In the genomic region with DNA sequence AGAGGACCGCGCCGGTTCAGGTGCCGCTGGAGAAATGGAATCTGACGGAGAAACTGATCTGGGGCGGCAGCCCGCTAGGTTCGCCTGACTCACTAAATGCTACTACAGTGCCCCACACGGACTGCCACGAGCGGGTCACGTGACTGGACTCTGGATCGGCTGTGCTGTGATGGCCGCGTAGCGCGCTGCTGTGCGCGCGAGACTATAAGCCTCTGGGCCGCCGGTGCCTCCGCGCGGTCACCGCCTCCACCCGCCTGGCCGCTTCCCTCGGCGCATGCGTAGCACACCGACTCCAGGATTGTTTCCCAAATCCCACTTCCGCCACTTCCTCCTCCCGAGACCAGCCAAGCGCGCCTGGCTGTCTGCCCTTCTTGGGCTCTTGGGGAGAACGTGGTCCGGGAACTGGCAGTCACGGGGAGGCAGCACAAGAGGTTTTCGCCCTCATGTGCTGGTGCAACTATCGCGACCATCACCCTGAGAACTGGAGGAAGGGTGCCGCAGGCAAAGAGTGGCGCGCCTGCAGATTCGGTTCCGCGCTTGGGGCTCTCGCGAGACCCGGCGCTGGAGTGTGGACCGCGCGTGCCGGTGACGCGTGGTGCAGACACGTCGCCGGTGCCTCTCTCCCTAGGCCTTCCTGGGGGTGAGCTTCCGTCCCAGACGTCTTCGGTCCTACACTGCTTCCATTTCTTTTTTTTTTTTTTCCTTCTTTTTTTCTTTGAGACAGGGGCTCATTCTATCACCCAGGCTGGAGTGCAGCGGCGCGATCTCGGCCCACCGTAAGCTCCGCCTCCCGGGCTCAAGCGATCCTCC, we compare ENCODE assay signal across 1 cellular context.
TF ChIP-seq lines count a peak whose summit lies in the region.

No MANE protein-coding gene starts in this region.

TF ChIP-seq in HepG2, 621 proteins besides CTCF, POLR2A, EP300 and RAD21 (continued from another document and continues in another):
- peak; percentile 82 for TF ChIP-seq ATF1 (CRISPR knock-in tag; IDR thresholded peaks at IDR 0.05)
- TF ChIP-seq, protein P1, sequence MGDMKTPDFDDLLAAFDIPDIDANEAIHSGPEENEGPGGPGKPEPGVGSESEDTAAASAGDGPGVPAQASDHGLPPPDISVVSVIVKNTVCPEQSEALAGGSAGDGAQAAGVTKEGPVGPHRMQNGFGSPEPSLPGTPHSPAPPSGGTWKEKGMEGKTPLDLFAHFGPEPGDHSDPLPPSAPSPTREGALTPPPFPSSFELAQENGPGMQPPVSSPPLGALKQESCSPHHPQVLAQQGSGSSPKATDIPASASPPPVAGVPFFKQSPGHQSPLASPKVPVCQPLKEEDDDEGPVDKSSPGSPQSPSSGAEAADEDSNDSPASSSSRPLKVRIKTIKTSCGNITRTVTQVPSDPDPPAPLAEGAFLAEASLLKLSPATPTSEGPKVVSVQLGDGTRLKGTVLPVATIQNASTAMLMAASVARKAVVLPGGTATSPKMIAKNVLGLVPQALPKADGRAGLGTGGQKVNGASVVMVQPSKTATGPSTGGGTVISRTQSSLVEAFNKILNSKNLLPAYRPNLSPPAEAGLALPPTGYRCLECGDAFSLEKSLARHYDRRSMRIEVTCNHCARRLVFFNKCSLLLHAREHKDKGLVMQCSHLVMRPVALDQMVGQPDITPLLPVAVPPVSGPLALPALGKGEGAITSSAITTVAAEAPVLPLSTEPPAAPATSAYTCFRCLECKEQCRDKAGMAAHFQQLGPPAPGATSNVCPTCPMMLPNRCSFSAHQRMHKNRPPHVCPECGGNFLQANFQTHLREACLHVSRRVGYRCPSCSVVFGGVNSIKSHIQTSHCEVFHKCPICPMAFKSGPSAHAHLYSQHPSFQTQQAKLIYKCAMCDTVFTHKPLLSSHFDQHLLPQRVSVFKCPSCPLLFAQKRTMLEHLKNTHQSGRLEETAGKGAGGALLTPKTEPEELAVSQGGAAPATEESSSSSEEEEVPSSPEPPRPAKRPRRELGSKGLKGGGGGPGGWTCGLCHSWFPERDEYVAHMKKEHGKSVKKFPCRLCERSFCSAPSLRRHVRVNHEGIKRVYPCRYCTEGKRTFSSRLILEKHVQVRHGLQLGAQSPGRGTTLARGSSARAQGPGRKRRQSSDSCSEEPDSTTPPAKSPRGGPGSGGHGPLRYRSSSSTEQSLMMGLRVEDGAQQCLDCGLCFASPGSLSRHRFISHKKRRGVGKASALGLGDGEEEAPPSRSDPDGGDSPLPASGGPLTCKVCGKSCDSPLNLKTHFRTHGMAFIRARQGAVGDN (CRISPR knock-in tag; IDR thresholded peaks at IDR 0.05) = peak; percentile 99
- TF ChIP-seq, protein P2, sequence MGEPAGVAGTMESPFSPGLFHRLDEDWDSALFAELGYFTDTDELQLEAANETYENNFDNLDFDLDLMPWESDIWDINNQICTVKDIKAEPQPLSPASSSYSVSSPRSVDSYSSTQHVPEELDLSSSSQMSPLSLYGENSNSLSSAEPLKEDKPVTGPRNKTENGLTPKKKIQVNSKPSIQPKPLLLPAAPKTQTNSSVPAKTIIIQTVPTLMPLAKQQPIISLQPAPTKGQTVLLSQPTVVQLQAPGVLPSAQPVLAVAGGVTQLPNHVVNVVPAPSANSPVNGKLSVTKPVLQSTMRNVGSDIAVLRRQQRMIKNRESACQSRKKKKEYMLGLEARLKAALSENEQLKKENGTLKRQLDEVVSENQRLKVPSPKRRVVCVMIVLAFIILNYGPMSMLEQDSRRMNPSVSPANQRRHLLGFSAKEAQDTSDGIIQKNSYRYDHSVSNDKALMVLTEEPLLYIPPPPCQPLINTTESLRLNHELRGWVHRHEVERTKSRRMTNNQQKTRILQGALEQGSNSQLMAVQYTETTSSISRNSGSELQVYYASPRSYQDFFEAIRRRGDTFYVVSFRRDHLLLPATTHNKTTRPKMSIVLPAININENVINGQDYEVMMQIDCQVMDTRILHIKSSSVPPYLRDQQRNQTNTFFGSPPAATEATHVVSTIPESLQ (CRISPR knock-in tag; conservative IDR thresholded peaks at IDR 0.05) = 0 out of 2 replicates have a peak, but pooled peaks have one; percentile 28
- TF ChIP-seq MAZ (IDR thresholded peaks at IDR 0.05; ENCODE audit: borderline replicate concordance, low read depth, low read length) = no peak
- TF ChIP-seq MAZ (CRISPR knock-in tag; IDR thresholded peaks at IDR 0.05; ENCODE audit: low read depth) = peak; percentile 92
- no peak for TF ChIP-seq ZNF678 (CRISPR knock-in tag; IDR thresholded peaks at IDR 0.05)
- TF ChIP-seq, protein P3, sequence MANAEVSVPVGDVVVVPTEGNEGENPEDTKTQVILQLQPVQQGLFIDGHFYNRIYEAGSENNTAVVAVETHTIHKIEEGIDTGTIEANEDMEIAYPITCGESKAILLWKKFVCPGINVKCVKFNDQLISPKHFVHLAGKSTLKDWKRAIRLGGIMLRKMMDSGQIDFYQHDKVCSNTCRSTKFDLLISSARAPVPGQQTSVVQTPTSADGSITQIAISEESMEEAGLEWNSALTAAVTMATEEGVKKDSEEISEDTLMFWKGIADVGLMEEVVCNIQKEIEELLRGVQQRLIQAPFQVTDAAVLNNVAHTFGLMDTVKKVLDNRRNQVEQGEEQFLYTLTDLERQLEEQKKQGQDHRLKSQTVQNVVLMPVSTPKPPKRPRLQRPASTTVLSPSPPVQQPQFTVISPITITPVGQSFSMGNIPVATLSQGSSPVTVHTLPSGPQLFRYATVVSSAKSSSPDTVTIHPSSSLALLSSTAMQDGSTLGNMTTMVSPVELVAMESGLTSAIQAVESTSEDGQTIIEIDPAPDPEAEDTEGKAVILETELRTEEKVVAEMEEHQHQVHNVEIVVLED (CRISPR knock-in tag; IDR thresholded peaks at IDR 0.05; ENCODE audit: borderline replicate concordance) = peak; percentile 81
- no peak for TF ChIP-seq RBAK (CRISPR knock-in tag; IDR thresholded peaks at IDR 0.05)
- TF ChIP-seq, protein P4, sequence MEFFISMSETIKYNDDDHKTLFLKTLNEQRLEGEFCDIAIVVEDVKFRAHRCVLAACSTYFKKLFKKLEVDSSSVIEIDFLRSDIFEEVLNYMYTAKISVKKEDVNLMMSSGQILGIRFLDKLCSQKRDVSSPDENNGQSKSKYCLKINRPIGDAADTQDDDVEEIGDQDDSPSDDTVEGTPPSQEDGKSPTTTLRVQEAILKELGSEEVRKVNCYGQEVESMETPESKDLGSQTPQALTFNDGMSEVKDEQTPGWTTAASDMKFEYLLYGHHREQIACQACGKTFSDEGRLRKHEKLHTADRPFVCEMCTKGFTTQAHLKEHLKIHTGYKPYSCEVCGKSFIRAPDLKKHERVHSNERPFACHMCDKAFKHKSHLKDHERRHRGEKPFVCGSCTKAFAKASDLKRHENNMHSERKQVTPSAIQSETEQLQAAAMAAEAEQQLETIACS (CRISPR knock-in tag; IDR thresholded peaks at IDR 0.05) = peak; percentile 80
- no peak for TF ChIP-seq PTBP1 (IDR thresholded peaks at IDR 0.05; ENCODE audit: low read depth, low read length, poor library complexity, severe bottlenecking)
- TF ChIP-seq, protein P5, sequence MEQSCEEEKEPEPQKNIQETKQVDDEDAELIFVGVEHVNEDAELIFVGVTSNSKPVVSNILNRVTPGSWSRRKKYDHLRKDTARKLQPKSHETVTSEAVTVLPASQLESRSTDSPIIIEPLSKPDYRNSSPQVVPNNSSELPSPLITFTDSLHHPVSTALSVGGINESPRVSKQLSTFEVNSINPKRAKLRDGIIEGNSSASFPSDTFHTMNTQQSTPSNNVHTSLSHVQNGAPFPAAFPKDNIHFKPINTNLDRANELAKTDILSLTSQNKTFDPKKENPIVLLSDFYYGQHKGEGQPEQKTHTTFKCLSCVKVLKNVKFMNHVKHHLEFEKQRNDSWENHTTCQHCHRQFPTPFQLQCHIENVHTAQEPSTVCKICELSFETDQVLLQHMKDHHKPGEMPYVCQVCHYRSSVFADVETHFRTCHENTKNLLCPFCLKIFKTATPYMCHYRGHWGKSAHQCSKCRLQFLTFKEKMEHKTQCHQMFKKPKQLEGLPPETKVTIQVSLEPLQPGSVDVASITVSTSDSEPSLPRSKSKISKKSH (CRISPR knock-in tag; IDR thresholded peaks at IDR 0.05; ENCODE audit: borderline replicate concordance) = peak; percentile 86
- peak; percentile 96 for TF ChIP-seq ZNF350 (CRISPR knock-in tag; IDR thresholded peaks at IDR 0.05; ENCODE audit: borderline replicate concordance, low read depth)
- peak; percentile 93; the same call in 1 of the 2 replicates for TF ChIP-seq ZNF430 (CRISPR knock-in tag; IDR thresholded peaks at IDR 0.05)
- TF ChIP-seq ZNF121 (CRISPR knock-in tag; IDR thresholded peaks at IDR 0.05) = peak; percentile 55
- peak; percentile 35; the same call in 1 of the 2 replicates for TF ChIP-seq ZFP41 (CRISPR knock-in tag; IDR thresholded peaks at IDR 0.05; ENCODE audit: borderline replicate concordance)
- TF ChIP-seq BHLHE40 (IDR thresholded peaks at IDR 0.05; ENCODE audit: low read length) = peak; percentile 99
- no peak for TF ChIP-seq CEBPB (IDR thresholded peaks at IDR 0.05; ENCODE audit: borderline replicate concordance, low read depth, low read length)
- no peak for TF ChIP-seq PCBP2 (optimal IDR thresholded peaks at IDR 0.05; ENCODE audit: low read depth, low read length, poor library complexity, severe bottlenecking)
- peak; percentile 29 for TF ChIP-seq RXRB (CRISPR knock-in tag; IDR thresholded peaks at IDR 0.05; ENCODE audit: borderline replicate concordance)
- no peak for TF ChIP-seq ZNF382 (CRISPR knock-in tag; IDR thresholded peaks at IDR 0.05; ENCODE audit: borderline replicate concordance)
- peak; percentile 93 for TF ChIP-seq ZBTB38 (CRISPR knock-in tag; IDR thresholded peaks at IDR 0.05)
- TF ChIP-seq NAIF1 (CRISPR knock-in tag; IDR thresholded peaks at IDR 0.05; ENCODE audit: borderline replicate concordance) = peak; percentile 36; the same call in 1 of the 2 replicates
- TF ChIP-seq, protein P6, sequence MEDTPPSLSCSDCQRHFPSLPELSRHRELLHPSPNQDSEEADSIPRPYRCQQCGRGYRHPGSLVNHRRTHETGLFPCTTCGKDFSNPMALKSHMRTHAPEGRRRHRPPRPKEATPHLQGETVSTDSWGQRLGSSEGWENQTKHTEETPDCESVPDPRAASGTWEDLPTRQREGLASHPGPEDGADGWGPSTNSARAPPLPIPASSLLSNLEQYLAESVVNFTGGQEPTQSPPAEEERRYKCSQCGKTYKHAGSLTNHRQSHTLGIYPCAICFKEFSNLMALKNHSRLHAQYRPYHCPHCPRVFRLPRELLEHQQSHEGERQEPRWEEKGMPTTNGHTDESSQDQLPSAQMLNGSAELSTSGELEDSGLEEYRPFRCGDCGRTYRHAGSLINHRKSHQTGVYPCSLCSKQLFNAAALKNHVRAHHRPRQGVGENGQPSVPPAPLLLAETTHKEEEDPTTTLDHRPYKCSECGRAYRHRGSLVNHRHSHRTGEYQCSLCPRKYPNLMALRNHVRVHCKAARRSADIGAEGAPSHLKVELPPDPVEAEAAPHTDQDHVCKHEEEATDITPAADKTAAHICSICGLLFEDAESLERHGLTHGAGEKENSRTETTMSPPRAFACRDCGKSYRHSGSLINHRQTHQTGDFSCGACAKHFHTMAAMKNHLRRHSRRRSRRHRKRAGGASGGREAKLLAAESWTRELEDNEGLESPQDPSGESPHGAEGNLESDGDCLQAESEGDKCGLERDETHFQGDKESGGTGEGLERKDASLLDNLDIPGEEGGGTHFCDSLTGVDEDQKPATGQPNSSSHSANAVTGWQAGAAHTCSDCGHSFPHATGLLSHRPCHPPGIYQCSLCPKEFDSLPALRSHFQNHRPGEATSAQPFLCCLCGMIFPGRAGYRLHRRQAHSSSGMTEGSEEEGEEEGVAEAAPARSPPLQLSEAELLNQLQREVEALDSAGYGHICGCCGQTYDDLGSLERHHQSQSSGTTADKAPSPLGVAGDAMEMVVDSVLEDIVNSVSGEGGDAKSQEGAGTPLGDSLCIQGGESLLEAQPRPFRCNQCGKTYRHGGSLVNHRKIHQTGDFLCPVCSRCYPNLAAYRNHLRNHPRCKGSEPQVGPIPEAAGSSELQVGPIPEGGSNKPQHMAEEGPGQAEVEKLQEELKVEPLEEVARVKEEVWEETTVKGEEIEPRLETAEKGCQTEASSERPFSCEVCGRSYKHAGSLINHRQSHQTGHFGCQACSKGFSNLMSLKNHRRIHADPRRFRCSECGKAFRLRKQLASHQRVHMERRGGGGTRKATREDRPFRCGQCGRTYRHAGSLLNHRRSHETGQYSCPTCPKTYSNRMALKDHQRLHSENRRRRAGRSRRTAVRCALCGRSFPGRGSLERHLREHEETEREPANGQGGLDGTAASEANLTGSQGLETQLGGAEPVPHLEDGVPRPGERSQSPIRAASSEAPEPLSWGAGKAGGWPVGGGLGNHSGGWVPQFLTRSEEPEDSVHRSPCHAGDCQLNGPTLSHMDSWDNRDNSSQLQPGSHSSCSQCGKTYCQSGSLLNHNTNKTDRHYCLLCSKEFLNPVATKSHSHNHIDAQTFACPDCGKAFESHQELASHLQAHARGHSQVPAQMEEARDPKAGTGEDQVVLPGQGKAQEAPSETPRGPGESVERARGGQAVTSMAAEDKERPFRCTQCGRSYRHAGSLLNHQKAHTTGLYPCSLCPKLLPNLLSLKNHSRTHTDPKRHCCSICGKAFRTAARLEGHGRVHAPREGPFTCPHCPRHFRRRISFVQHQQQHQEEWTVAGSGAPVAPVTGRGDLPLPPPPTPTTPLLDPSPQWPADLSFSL (CRISPR knock-in tag; IDR thresholded peaks at IDR 0.05) = no peak; the same call in 1 of the 2 replicates
- no peak for TF ChIP-seq SOX6 (IDR thresholded peaks at IDR 0.05)
- peak; percentile 89 for TF ChIP-seq SOX6 (CRISPR knock-in tag; IDR thresholded peaks at IDR 0.05)
- TF ChIP-seq ZMYM2 (CRISPR knock-in tag; IDR thresholded peaks at IDR 0.05) = peak; percentile 71
- TF ChIP-seq, protein P7, sequence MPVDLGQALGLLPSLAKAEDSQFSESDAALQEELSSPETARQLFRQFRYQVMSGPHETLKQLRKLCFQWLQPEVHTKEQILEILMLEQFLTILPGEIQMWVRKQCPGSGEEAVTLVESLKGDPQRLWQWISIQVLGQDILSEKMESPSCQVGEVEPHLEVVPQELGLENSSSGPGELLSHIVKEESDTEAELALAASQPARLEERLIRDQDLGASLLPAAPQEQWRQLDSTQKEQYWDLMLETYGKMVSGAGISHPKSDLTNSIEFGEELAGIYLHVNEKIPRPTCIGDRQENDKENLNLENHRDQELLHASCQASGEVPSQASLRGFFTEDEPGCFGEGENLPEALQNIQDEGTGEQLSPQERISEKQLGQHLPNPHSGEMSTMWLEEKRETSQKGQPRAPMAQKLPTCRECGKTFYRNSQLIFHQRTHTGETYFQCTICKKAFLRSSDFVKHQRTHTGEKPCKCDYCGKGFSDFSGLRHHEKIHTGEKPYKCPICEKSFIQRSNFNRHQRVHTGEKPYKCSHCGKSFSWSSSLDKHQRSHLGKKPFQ (CRISPR knock-in tag; IDR thresholded peaks at IDR 0.05; ENCODE audit: insufficient replicate concordance) = peak; percentile 92
- no peak; a peak in 2 of 4 replicates for TF ChIP-seq NR2F1 (CRISPR knock-in tag; IDR thresholded peaks at IDR 0.05)
- TF ChIP-seq NR3C1 (CRISPR knock-in tag; IDR thresholded peaks at IDR 0.05) = no peak
- TF ChIP-seq, protein P8, sequence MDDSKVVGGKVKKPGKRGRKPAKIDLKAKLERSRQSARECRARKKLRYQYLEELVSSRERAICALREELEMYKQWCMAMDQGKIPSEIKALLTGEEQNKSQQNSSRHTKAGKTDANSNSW (CRISPR knock-in tag; IDR thresholded peaks at IDR 0.05; ENCODE audit: borderline replicate concordance) = peak; percentile 18; the same call in 1 of the 2 replicates
- TF ChIP-seq, protein P9, sequence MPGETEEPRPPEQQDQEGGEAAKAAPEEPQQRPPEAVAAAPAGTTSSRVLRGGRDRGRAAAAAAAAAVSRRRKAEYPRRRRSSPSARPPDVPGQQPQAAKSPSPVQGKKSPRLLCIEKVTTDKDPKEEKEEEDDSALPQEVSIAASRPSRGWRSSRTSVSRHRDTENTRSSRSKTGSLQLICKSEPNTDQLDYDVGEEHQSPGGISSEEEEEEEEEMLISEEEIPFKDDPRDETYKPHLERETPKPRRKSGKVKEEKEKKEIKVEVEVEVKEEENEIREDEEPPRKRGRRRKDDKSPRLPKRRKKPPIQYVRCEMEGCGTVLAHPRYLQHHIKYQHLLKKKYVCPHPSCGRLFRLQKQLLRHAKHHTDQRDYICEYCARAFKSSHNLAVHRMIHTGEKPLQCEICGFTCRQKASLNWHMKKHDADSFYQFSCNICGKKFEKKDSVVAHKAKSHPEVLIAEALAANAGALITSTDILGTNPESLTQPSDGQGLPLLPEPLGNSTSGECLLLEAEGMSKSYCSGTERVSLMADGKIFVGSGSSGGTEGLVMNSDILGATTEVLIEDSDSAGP (CRISPR knock-in tag; IDR thresholded peaks at IDR 0.05; ENCODE audit: borderline replicate concordance) = peak; percentile 94
